8 cellular contexts compared by ENCODE assay signal in the genomic region with DNA sequence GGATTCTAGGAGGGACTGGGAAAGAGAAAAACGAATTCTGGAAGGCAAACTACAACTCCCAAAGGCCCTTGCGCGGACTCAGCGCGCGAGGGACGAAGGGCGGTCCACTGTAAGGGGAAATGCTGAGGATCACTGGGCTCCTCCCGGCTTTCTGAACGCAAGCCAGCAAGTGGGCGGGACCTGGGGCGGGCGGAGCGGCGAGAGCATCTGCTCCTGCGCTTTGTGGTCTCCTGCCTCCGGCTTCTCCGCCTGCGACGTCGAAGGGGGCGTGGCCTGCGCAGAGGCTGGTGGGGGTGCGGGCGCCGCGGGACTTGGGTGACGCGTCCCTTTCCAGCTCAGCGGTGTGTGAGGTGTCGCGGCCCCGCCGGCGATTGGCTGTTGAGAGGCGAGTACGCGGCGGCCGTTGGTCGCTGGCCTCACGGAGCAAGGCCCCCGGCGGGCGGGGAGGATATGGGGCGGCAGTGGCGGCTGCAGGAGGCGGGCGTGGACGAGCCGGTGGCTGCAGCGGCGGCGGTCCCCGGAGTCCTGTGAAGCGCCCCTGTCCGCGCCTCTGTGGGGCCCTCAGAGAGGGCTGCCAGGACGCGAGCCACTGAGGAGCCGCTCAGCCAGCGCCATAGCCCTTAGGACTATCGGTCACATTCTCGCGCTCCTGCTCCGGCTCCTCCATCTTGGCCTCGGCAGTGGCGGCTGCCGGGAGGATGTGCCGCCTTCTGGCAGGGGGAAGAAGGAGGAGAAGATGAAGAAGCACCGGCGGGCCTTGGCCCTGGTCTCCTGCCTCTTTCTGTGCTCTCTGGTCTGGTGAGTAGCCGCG. TPM values are rescaled to one million over a fixed set of nuclear protein-coding genes. Genes with fewer than 3 reads are reported as not detected.
DNase-seq lines count a peak whose midpoint lies in the region; ATAC-seq and TF ChIP-seq lines count a peak whose summit lies in the region.

A gene with protein sequence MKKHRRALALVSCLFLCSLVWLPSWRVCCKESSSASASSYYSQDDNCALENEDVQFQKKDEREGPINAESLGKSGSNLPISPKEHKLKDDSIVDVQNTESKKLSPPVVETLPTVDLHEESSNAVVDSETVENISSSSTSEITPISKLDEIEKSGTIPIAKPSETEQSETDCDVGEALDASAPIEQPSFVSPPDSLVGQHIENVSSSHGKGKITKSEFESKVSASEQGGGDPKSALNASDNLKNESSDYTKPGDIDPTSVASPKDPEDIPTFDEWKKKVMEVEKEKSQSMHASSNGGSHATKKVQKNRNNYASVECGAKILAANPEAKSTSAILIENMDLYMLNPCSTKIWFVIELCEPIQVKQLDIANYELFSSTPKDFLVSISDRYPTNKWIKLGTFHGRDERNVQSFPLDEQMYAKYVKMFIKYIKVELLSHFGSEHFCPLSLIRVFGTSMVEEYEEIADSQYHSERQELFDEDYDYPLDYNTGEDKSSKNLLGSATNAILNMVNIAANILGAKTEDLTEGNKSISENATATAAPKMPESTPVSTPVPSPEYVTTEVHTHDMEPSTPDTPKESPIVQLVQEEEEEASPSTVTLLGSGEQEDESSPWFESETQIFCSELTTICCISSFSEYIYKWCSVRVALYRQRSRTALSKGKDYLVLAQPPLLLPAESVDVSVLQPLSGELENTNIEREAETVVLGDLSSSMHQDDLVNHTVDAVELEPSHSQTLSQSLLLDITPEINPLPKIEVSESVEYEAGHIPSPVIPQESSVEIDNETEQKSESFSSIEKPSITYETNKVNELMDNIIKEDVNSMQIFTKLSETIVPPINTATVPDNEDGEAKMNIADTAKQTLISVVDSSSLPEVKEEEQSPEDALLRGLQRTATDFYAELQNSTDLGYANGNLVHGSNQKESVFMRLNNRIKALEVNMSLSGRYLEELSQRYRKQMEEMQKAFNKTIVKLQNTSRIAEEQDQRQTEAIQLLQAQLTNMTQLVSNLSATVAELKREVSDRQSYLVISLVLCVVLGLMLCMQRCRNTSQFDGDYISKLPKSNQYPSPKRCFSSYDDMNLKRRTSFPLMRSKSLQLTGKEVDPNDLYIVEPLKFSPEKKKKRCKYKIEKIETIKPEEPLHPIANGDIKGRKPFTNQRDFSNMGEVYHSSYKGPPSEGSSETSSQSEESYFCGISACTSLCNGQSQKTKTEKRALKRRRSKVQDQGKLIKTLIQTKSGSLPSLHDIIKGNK (N-terminal part only) (plus strand): TSS at position 451 of the 811 bp plus-strand sequence. CDS start 286 bp downstream, at position 737.

- H3K27ac ChIP-seq in AG04450 (ENCODE audit: low read depth, low read length) = peak within 1 kb of the TSS; percentile 91

- DNase-seq in AG04450 (ENCODE audit: low read depth, low spot score) (peak; percentile 99), NCI-H226 (peak; percentile 99), WTC11 (ENCODE audit: low spot score) (peak; percentile 100), cardiac fibroblast (ENCODE audit: low read depth in 2 of 2) (peak; percentile 99 to 100), iPS-NIHi7 (ENCODE audit: extremely low spot score) (peak; percentile 96), smooth muscle cell of the brain vasculature (ENCODE audit: low read depth, low spot score) (peak; percentile 98)

- peak within 1 kb of the TSS; percentile 100 for H3K4me3 Mint-ChIP-seq in WTC11

- H3K27ac Mint-ChIP-seq in WTC11 = peak within 1 kb of the TSS; percentile 100

- CTCF ChIA-PET in AG04450 (lab: Charles Lee) = interaction anchor here (0.6 to 0.9 kb wide), 3 partner anchors 22 to 820 kb away, joined by 3 to 10 read pairs (median 6); no protein-coding TSS in a partner anchor
- CTCF ChIA-PET in WTC11 (lab: Charles Lee) = interaction anchor here (0.7 to 1.5 kb wide), 7 partner anchors 53 to 194 kb away, joined by 3 to 11 read pairs (median 4); no protein-coding TSS in a partner anchor

- peaks cover 4% of the 10 kb centered on the region; the same call in 1 of the 2 replicates for H3K36me3 Mint-ChIP-seq in WTC11

- peaks cover 43% of the 10 kb centered on the region for H3K4me1 Mint-ChIP-seq in WTC11

- H3K4me3 ChIP-seq in AG04450 (ENCODE audit: low read depth, low read length) (peak within 1 kb of the TSS; percentile 89), cardiac fibroblast (replicated peaks in 1 of 2; ENCODE audit: low read depth in 2 of 2, low read length in 2 of 2) (peak within 1 kb of the TSS; percentile 85 to 90)

- no peaks in the 10 kb centered on the region for H3K9me3 Mint-ChIP-seq in WTC11

- peaks cover 24% of the 10 kb centered on the region for H3K27me3 Mint-ChIP-seq in WTC11 (ENCODE audit: low read depth)

- TF ChIP-seq CTCF in AG04450 (IDR thresholded peaks at IDR 0.05; ENCODE audit: low read depth, low read length) (peak; percentile 17; the same call in 1 of the 2 replicates), WTC11 (IDR thresholded peaks at IDR 0.05) (no peak), cardiac fibroblast (IDR thresholded peaks at IDR 0.05; ENCODE audit: low read depth, low read length) (no peak)

- POLR2A ChIA-PET in AG04450 (lab: Yijun Ruan, JAX) (interaction anchor here (0.5 to 1.5 kb wide), 8 partner anchors 49 to 752 kb away, joined by 3 to 6 read pairs (median 3); a partner anchor contains a TSS), WTC11 (lab: Charles Lee) (interaction anchor here (0.6 to 1.5 kb wide), 14 partner anchors 10 to 1633 kb away, joined by 3 to 8 read pairs (median 4); no protein-coding TSS in a partner anchor)

- H3K27me3 ChIP-seq in AG04450 (ENCODE audit: control insufficient read depth, insufficient read depth, low read length) = peaks cover 11% of the 10 kb centered on the region

- ATAC-seq in GM18909 (IDR thresholded peaks at IDR 0.05; ENCODE audit: poor library complexity, unreplicated experiment) = peak; percentile 88
- peak; percentile 85 for ATAC-seq in HG03175 (IDR thresholded peaks at IDR 0.05; ENCODE audit: unreplicated experiment)
- ATAC-seq in WTC11 = peak; percentile 93

- no peaks in the 10 kb centered on the region; the same call in 1 of the 2 replicates for H3K9me3 ChIP-seq in AG04450 (ENCODE audit: control insufficient read depth, insufficient read depth, low read length)

TF ChIP-seq in WTC11, 78 proteins besides CTCF, POLR2A, EP300 and RAD21 (continues in another document):
- TF ChIP-seq MYBL2 (CRISPR knock-in tag; IDR thresholded peaks at IDR 0.05) = peak; percentile 26; the same call in 1 of the 2 replicates
- TF ChIP-seq, protein P1, sequence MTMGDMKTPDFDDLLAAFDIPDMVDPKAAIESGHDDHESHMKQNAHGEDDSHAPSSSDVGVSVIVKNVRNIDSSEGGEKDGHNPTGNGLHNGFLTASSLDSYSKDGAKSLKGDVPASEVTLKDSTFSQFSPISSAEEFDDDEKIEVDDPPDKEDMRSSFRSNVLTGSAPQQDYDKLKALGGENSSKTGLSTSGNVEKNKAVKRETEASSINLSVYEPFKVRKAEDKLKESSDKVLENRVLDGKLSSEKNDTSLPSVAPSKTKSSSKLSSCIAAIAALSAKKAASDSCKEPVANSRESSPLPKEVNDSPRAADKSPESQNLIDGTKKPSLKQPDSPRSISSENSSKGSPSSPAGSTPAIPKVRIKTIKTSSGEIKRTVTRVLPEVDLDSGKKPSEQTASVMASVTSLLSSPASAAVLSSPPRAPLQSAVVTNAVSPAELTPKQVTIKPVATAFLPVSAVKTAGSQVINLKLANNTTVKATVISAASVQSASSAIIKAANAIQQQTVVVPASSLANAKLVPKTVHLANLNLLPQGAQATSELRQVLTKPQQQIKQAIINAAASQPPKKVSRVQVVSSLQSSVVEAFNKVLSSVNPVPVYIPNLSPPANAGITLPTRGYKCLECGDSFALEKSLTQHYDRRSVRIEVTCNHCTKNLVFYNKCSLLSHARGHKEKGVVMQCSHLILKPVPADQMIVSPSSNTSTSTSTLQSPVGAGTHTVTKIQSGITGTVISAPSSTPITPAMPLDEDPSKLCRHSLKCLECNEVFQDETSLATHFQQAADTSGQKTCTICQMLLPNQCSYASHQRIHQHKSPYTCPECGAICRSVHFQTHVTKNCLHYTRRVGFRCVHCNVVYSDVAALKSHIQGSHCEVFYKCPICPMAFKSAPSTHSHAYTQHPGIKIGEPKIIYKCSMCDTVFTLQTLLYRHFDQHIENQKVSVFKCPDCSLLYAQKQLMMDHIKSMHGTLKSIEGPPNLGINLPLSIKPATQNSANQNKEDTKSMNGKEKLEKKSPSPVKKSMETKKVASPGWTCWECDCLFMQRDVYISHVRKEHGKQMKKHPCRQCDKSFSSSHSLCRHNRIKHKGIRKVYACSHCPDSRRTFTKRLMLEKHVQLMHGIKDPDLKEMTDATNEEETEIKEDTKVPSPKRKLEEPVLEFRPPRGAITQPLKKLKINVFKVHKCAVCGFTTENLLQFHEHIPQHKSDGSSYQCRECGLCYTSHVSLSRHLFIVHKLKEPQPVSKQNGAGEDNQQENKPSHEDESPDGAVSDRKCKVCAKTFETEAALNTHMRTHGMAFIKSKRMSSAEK (CRISPR knock-in tag; IDR thresholded peaks at IDR 0.05; ENCODE audit: borderline replicate concordance) = 0 out of 2 replicates have a peak, but pooled peaks have one; percentile 36
- TF ChIP-seq, protein P2, sequence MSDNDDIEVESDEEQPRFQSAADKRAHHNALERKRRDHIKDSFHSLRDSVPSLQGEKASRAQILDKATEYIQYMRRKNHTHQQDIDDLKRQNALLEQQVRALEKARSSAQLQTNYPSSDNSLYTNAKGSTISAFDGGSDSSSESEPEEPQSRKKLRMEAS (CRISPR knock-in tag; IDR thresholded peaks at IDR 0.05) = peak; percentile 72; the same call in 1 of the 2 replicates
- TF ChIP-seq NFATC4 (CRISPR knock-in tag; IDR thresholded peaks at IDR 0.05) = 0 out of 2 replicates have a peak, but pooled peaks have one; percentile 18
- TF ChIP-seq, protein P3, sequence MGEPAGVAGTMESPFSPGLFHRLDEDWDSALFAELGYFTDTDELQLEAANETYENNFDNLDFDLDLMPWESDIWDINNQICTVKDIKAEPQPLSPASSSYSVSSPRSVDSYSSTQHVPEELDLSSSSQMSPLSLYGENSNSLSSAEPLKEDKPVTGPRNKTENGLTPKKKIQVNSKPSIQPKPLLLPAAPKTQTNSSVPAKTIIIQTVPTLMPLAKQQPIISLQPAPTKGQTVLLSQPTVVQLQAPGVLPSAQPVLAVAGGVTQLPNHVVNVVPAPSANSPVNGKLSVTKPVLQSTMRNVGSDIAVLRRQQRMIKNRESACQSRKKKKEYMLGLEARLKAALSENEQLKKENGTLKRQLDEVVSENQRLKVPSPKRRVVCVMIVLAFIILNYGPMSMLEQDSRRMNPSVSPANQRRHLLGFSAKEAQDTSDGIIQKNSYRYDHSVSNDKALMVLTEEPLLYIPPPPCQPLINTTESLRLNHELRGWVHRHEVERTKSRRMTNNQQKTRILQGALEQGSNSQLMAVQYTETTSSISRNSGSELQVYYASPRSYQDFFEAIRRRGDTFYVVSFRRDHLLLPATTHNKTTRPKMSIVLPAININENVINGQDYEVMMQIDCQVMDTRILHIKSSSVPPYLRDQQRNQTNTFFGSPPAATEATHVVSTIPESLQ (CRISPR knock-in tag; IDR thresholded peaks at IDR 0.05) = no peak
- TF ChIP-seq CREB1 (CRISPR knock-in tag; IDR thresholded peaks at IDR 0.05) = no peak
- TF ChIP-seq FOXP1 (CRISPR knock-in tag; IDR thresholded peaks at IDR 0.05; ENCODE audit: borderline replicate concordance) = peak; percentile 59; the same call in 1 of the 2 replicates

RNA-seq across cellular contexts. Expression of the gene that starts here (rescaled TPM):
- 17.6 and 25.1 TPM in 2 replicates for polyA plus RNA-seq in AG04450 (2011; rRNA removed)
- polyA minus RNA-seq in AG04450 (2011; rRNA and poly(A)+ RNA removed) = 14.8 and 30.1 TPM in 2 replicates
- 32.9 to 37.4 TPM (median 33.7 TPM) in 3 replicates for total RNA-seq in WTC11 (2021)

Comparison
In these comparisons a context has a peak if more than half of its experiments do, and no peak if none do; other contexts are left out.
1. Peak in every context shown above with its lines: DNase-seq, ATAC-seq, H3K4me3 ChIP-seq and H3K27ac ChIP-seq.